28 cellular contexts compared by ENCODE assay signal in genomic region chr20:42516692-42517091, GRCh38.
"Had no signal": no experiment of that assay in that cellular context is flagged by ENCODE, and none has a peak within 500 bp of the region (broad histone marks: within the 10 kb centered on the region; RNA-seq: fewer than 3 reads in every experiment).

No MANE protein-coding gene starts in this region.

- H3K27ac Mint-ChIP-seq: dendritic cell treated with granulocyte-macrophage colony-stimulating factor and Interleukin-4, amounts not matched to agents 40 ng/mL and 50 ng/mL, for 4 days; effector memory CD8-positive, alpha-beta T cell; endodermal cell; mesothelial cell of epicardium; naive B cell had no signal

- H3K27ac ChIP-seq: colonic mucosa, epithelial cell of prostate, esophagus squamous epithelium, gastrocnemius medialis, heart right ventricle, left lung, lower lobe of right lung had no signal

- H3K27me3 ChIP-seq: colonic mucosa, esophagus squamous epithelium, gastrocnemius medialis, heart right ventricle, left lung had no signal

- H3K4me1 ChIP-seq: colonic mucosa, esophagus squamous epithelium, gastrocnemius medialis, heart right ventricle, left lung, lower lobe of right lung had no signal

- ATAC-seq: effector memory CD8-positive, alpha-beta T cell; esophagus mucosa; gastrocnemius medialis; heart right ventricle; left cardiac atrium; left lung; left ventricle myocardium superior; lower lobe of right lung; mucosa of descending colon had no signal

- H3K9me3 ChIP-seq: colonic mucosa, esophagus squamous epithelium, gastrocnemius medialis, lower lobe of right lung, mucosa of descending colon had no signal

- H3K4me3 Mint-ChIP-seq: dendritic cell treated with granulocyte-macrophage colony-stimulating factor and Interleukin-4, amounts not matched to agents 40 ng/mL and 50 ng/mL, for 4 days; effector memory CD8-positive, alpha-beta T cell; endodermal cell; mesothelial cell of epicardium; naive B cell had no signal

- H3K36me3 ChIP-seq: colonic mucosa, esophagus squamous epithelium, gastrocnemius medialis, heart right ventricle, left lung, lower lobe of right lung had no signal

- H3K4me1 Mint-ChIP-seq: endodermal cell, mesothelial cell of epicardium, naive B cell had no signal

- H3K36me3 Mint-ChIP-seq: mesothelial cell of epicardium, naive B cell had no signal

- FAIRE-seq: endometrium, islet of Langerhans, keratinocyte had no signal

- DNase-seq: colonic mucosa; cortex of kidney; effector CD8-positive, alpha-beta T cell; effector memory CD8-positive, alpha-beta T cell; endodermal cell; erythroblast; esophagus squamous epithelium; foreskin fibroblast; foreskin melanocyte; gastrocnemius medialis; glutamatergic neuron; head of caudate nucleus; heart right ventricle; hippocampal formation; left cardiac atrium; left lung; left ventricle myocardium superior; lower lobe of right lung; mesenchymal stem cell; mucosa of descending colon; naive B cell had no signal

- H3K4me3 ChIP-seq: colonic mucosa, esophagus squamous epithelium, gastrocnemius medialis, heart right ventricle, left lung, lower lobe of right lung, mucosa of descending colon had no signal

- H3K27me3 Mint-ChIP-seq: effector memory CD8-positive, alpha-beta T cell; naive B cell had no signal
